In genomic region chr4:40931825-40932224, GRCh38 we compare ENCODE assay signal across 19 cellular contexts.
"Had no signal": no experiment of that assay in that cellular context is flagged by ENCODE, and none has a peak within 500 bp of the region (broad histone marks: within the 10 kb centered on the region; RNA-seq: fewer than 3 reads in every experiment).

No MANE protein-coding gene starts in this region.

- H3K36me3 ChIP-seq: uterus had no signal

- H3K36me3 Mint-ChIP-seq: naive B cell had no signal

- H3K27me3 ChIP-seq: foreskin keratinocyte, hepatocyte, pancreas, suprapubic skin, tibial artery, upper lobe of left lung, uterus had no signal

- H3K4me1 ChIP-seq: pancreas, uterus had no signal

- H3K27ac ChIP-seq: foreskin keratinocyte, hepatocyte, pancreas, suprapubic skin, tibial artery, upper lobe of left lung, uterus had no signal

- H3K9me3 ChIP-seq: pancreas, suprapubic skin, tibial artery, upper lobe of left lung, uterus had no signal

- H3K9me3 Mint-ChIP-seq: dendritic cell treated with granulocyte-macrophage colony-stimulating factor and Interleukin-4, amounts not matched to agents 40 ng/mL and 50 ng/mL, for 4 days; naive B cell; nephron had no signal

- H3K4me3 ChIP-seq: hepatocyte, pancreas, suprapubic skin, tibial artery, upper lobe of left lung, uterus had no signal

- H3K4me3 Mint-ChIP-seq: dendritic cell treated with granulocyte-macrophage colony-stimulating factor and Interleukin-4, amounts not matched to agents 40 ng/mL and 50 ng/mL, for 4 days; naive B cell; nephron had no signal

- H3K27ac Mint-ChIP-seq: dendritic cell treated with granulocyte-macrophage colony-stimulating factor and Interleukin-4, amounts not matched to agents 40 ng/mL and 50 ng/mL, for 4 days; naive B cell; progenitor cell of endocrine pancreas had no signal

- H3K27me3 Mint-ChIP-seq: dendritic cell treated with granulocyte-macrophage colony-stimulating factor and Interleukin-4, amounts not matched to agents 40 ng/mL and 50 ng/mL, for 4 days; progenitor cell of endocrine pancreas had no signal

- DNase-seq: erythroblast; foreskin keratinocyte; kidney glomerular epithelial cell; naive B cell; occipital lobe; pancreas; right cardiac atrium; small intestine; stimulated activated CD4-positive, alpha-beta T cell treated with anti-CD3 and anti-CD28 coated beads, Interleukin-2, amount 100 ng/mL, for 48 hours; stimulated activated naive CD4-positive, alpha-beta T cell treated with Interleukin-2 at 50 U/mL for 16 hours; tibial artery; upper lobe of left lung; uterus had no signal

- ATAC-seq: foreskin keratinocyte, left lobe of liver, pancreas, right cardiac atrium had no signal
